In genomic region chr4:173522160-173522873, GRCh38 we compare ENCODE assay signal across 1 cellular context.
A peak's percentile ranks its signal among the peaks of the same experiment; 100 is the strongest.
TF ChIP-seq lines count a peak whose summit lies in the region.

No MANE protein-coding gene starts in this region.

TF ChIP-seq in K562, 482 proteins besides CTCF, POLR2A, EP300 and RAD21 (continued from another document):
- TF ChIP-seq ARID3B (CRISPR knock-in tag; IDR thresholded peaks at IDR 0.05; ENCODE audit: borderline replicate concordance), result no peak
- TF ChIP-seq FOSL1 (tag; conservative IDR thresholded peaks at IDR 0.05), result no peak
- peak; percentile 40; the same call in 1 of the 2 replicates for TF ChIP-seq EP400 (IDR thresholded peaks at IDR 0.05)
- TF ChIP-seq CGGBP1 (CRISPR knock-in tag; IDR thresholded peaks at IDR 0.05), result no peak
- TF ChIP-seq SREBF2 (CRISPR knock-in tag; IDR thresholded peaks at IDR 0.05), result no peak
- no peak for TF ChIP-seq EZH2 (IDR thresholded peaks at IDR 0.05; ENCODE audit: borderline replicate concordance, low read depth, low read length)
- TF ChIP-seq NRF1 (conservative IDR thresholded peaks at IDR 0.05 in 1 of 2, IDR thresholded peaks at IDR 0.05 in 1 of 2), result peak; percentile 83 to 85
- TF ChIP-seq ZNF77 (CRISPR knock-in tag; IDR thresholded peaks at IDR 0.05), result no peak
- TF ChIP-seq LCOR (CRISPR knock-in tag; IDR thresholded peaks at IDR 0.05), result no peak
- TF ChIP-seq ATF1 (CRISPR knock-in tag; IDR thresholded peaks at IDR 0.05), result no peak
- TF ChIP-seq ATF1 (tag; IDR thresholded peaks at IDR 0.05), result peak; percentile 69
- TF ChIP-seq BRD9 (IDR thresholded peaks at IDR 0.05; ENCODE audit: low read depth, partially characterized antibody), result no peak
- TF ChIP-seq HMG20A (CRISPR knock-in tag; conservative IDR thresholded peaks at IDR 0.05), result no peak
- no peak for TF ChIP-seq GTF3C2 (IDR thresholded peaks at IDR 0.05; ENCODE audit: borderline replicate concordance, extremely low read depth, insufficient read length)
- TF ChIP-seq ZNF583 (CRISPR knock-in tag; IDR thresholded peaks at IDR 0.05), result no peak
- TF ChIP-seq UBTF (IDR thresholded peaks at IDR 0.05; ENCODE audit: borderline replicate concordance in 1 of 2, low read depth in 2 of 2, low read length in 2 of 2), result peak in 1 of 2 experiments; percentile 71; a peak in 1 of 4 replicates
- TF ChIP-seq ID3 (CRISPR knock-in tag; IDR thresholded peaks at IDR 0.05), result no peak
- TF ChIP-seq ID3 (tag; IDR thresholded peaks at IDR 0.05), result no peak
- no peak for TF ChIP-seq ZNF143 (CRISPR knock-in tag; IDR thresholded peaks at IDR 0.05)
- no peak for TF ChIP-seq ARID3A (IDR thresholded peaks at IDR 0.05; ENCODE audit: borderline replicate concordance, low read depth, low read length)
- no peak for TF ChIP-seq FOXP1 (CRISPR knock-in tag; IDR thresholded peaks at IDR 0.05)
- TF ChIP-seq POLR2AphosphoS2 (IDR thresholded peaks at IDR 0.05; ENCODE audit: low read length), result no peak
- no peak for TF ChIP-seq ZNF445 (CRISPR knock-in tag; IDR thresholded peaks at IDR 0.05; ENCODE audit: low read depth)
- TF ChIP-seq ZNF24 (IDR thresholded peaks at IDR 0.05), result no peak
- TF ChIP-seq NCOR1 (IDR thresholded peaks at IDR 0.05), result no peak; the same call in 1 of the 2 replicates
- no peak for TF ChIP-seq PHB2 (IDR thresholded peaks at IDR 0.05; ENCODE audit: low read depth)
- no peak for TF ChIP-seq ZNF280A (IDR thresholded peaks at IDR 0.05; ENCODE audit: low read depth, partially characterized antibody)
- TF ChIP-seq BCL6 (CRISPR knock-in tag; IDR thresholded peaks at IDR 0.05), result no peak
- TF ChIP-seq PTBP1 (IDR thresholded peaks at IDR 0.05; ENCODE audit: low read depth, low read length), result no peak
- TF ChIP-seq ZNF436 (CRISPR knock-in tag; IDR thresholded peaks at IDR 0.05), result no peak
- TF ChIP-seq RNF2 (IDR thresholded peaks at IDR 0.05), result no peak
